ENCODE assay signal across 11 cellular contexts in the genomic region with DNA sequence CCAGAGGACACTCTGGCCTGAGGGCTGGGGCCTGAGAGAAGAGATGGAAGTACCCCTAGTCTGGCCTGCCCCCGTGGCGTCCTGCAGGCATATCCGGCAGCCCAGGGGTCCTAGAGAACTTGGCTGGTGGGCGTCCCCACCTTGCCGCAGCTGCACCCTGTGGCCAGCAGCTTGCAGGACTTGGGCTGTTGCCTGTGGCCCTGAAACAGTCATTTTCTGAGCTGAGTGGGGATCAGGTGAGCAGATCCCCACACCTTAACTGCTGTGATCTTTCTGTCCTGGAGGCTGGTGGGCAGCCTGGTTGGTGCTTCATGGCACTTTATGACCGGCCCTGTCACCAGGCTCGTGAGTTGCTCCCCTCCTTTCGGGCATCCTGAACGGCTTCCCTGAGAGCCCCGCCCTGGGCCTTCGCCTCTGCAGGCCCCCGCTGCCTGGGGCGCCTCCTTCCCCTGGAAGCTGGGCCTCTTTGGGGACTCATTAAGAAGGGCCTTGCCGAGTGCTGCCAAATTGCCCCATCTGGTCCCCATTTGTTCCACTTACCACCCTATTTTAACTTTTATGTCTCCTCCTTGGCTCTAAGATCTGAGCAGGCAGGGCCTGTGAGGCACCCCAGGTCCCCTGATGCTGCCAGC.
DNase-seq lines count a peak whose midpoint lies in the region; ATAC-seq and TF ChIP-seq lines count a peak whose summit lies in the region.
"Had no signal": no experiment of that assay in that cellular context is flagged by ENCODE, and none has a peak within 500 bp of the region (broad histone marks: within the 10 kb centered on the region; RNA-seq: fewer than 3 reads in every experiment).

No MANE protein-coding gene starts in this region.

- POLR2A ChIA-PET in AG04450 (lab: Yijun Ruan, JAX), result no interaction called here

- DNase-seq in AG04450 (ENCODE audit: low read depth, low spot score), result no peak
- no peak for DNase-seq in GM23338 (ENCODE audit: low spot score)
- DNase-seq in testis, result no peak
- DNase-seq: kidney glomerular epithelial cell, tibial artery had no signal

- H3K27ac Mint-ChIP-seq in GM23338, result peak overlapping the region; percentile 85; the same call in 1 of the 2 replicates
- peak overlapping the region; percentile 95 for H3K27ac Mint-ChIP-seq in activated T-helper 17 cell treated with anti-CD3 and anti-CD28 coated beads, Interleukin-2, amount 50 U/mL, for 72 hours

- peaks cover 7% of the 10 kb centered on the region; the same call in 1 of the 2 replicates for H4K20me1 ChIP-seq in GM23338 (replicated peaks; ENCODE audit: insufficient read depth)

- CTCF ChIA-PET in AG04450 (lab: Charles Lee), result interaction anchor here (2.0 kb wide), 1 partner anchor 10 kb away, joined by 11 read pairs; no protein-coding TSS in a partner anchor

- no peaks in the 10 kb centered on the region for H3K9me2 ChIP-seq in GM23338 (ENCODE audit: insufficient read depth)

- TF ChIP-seq POLR2A in testis (IDR thresholded peaks at IDR 0.05), result no peak

- H3K9me3 ChIP-seq in AG04450 (ENCODE audit: control insufficient read depth, insufficient read depth, low read length) (no peaks in the 10 kb centered on the region), mucosa of rectum (ENCODE audit: control insufficient read depth in 2 of 2, low read length in 2 of 2) (no peaks in the 10 kb centered on the region), testis (no peaks in the 10 kb centered on the region)
- H3K9me3 ChIP-seq: tibial artery had no signal

- 52 to 95% methylated on average over 5 to 14 of the region's 14 CpGs for WGBS in testis, 2 donors

- no peaks in the 10 kb centered on the region; the same call in 2 of the 3 replicates for H3K36me3 Mint-ChIP-seq in GM23338 (ENCODE audit: low read depth)
- H3K36me3 Mint-ChIP-seq in activated T-helper 17 cell treated with anti-CD3 and anti-CD28 coated beads, Interleukin-2, amount 50 U/mL, for 72 hours (ENCODE audit: low read depth), result peaks cover 43% of the 10 kb centered on the region

- H2AFZ ChIP-seq in GM23338, result no peak overlapping the region

- peaks cover 64% of the 10 kb centered on the region for H3K79me2 ChIP-seq in GM23338 (replicated peaks; ENCODE audit: insufficient read depth)

- H3K27ac ChIP-seq in AG04450 (ENCODE audit: low read depth, low read length) (peak overlapping the region; percentile 47), GM23338 (ENCODE audit: low read depth) (no peak overlapping the region), mucosa of rectum (ENCODE audit: low read depth in 2 of 2, low read length in 2 of 2) (peak overlapping the region; percentile 26 to 75), testis (no peak overlapping the region)
- H3K27ac ChIP-seq: tibial artery, VCaP had no signal

- H3K36me3 ChIP-seq in GM23338 (ENCODE audit: insufficient read depth) (no peaks in the 10 kb centered on the region), mucosa of rectum (ENCODE audit: control insufficient read depth in 2 of 2, insufficient read depth in 2 of 2, low read length in 2 of 2) (peaks cover 0 to 2% of the 10 kb centered on the region in 2 donors), testis (ENCODE audit: low read depth, missing control alignments) (no peaks in the 10 kb centered on the region)
- H3K36me3 ChIP-seq: tibial artery had no signal

- H3K27me3 ChIP-seq in AG04450 (ENCODE audit: control insufficient read depth, insufficient read depth, low read length) (no peaks in the 10 kb centered on the region), GM23338 (ENCODE audit: insufficient read depth) (no peaks in the 10 kb centered on the region), mucosa of rectum (ENCODE audit: control insufficient read depth in 2 of 2, insufficient read depth in 2 of 2, low read length in 2 of 2) (no peaks in the 10 kb centered on the region), testis (no peaks in the 10 kb centered on the region)
- H3K27me3 ChIP-seq: tibial artery had no signal

- H3K4me1 Mint-ChIP-seq in GM23338, result peaks cover 53% of the 10 kb centered on the region
- H3K4me1 Mint-ChIP-seq in activated T-helper 17 cell treated with anti-CD3 and anti-CD28 coated beads, Interleukin-2, amount 50 U/mL, for 72 hours, result peaks cover 66% of the 10 kb centered on the region

- H3K4me2 ChIP-seq in GM23338, result no peak overlapping the region

- ATAC-seq in GM23338 (no peak), HG02759 (IDR thresholded peaks at IDR 0.05; ENCODE audit: unreplicated experiment) (no peak), GM21390 (IDR thresholded peaks at IDR 0.05; ENCODE audit: unreplicated experiment) (no peak), GM21717 (IDR thresholded peaks at IDR 0.05; ENCODE audit: unreplicated experiment) (no peak)
- no peak for ATAC-seq in activated T-helper 17 cell treated with anti-CD3 and anti-CD28 coated beads, Interleukin-2, amount 50 U/mL, for 72 hours (replicated peaks)

- no peak overlapping the region for H3K9ac ChIP-seq in mucosa of rectum (ENCODE audit: low read depth in 1 of 2, low read length in 2 of 2)

- H3K4me3 Mint-ChIP-seq in GM23338, result no peak overlapping the region
- H3K4me3 Mint-ChIP-seq in activated T-helper 17 cell treated with anti-CD3 and anti-CD28 coated beads, Interleukin-2, amount 50 U/mL, for 72 hours, result peak overlapping the region; percentile 94

- intact Hi-C loops in testis (cut with DNase I; ENCODE audit: low total_unique reads), result no loop called here

- H3K4me1 ChIP-seq in GM23338 (ENCODE audit: insufficient read depth) (peaks cover 24% of the 10 kb centered on the region), mucosa of rectum (ENCODE audit: control insufficient read depth in 2 of 2, insufficient read depth in 2 of 2, low read length in 2 of 2) (peaks cover 55 to 72% of the 10 kb centered on the region in 2 donors), testis (peaks cover 71% of the 10 kb centered on the region)

- H3K9me3 Mint-ChIP-seq in GM23338, result no peaks in the 10 kb centered on the region
- no peaks in the 10 kb centered on the region for H3K9me3 Mint-ChIP-seq in activated T-helper 17 cell treated with anti-CD3 and anti-CD28 coated beads, Interleukin-2, amount 50 U/mL, for 72 hours

- TF ChIP-seq CTCF in AG04450 (IDR thresholded peaks at IDR 0.05; ENCODE audit: low read depth, low read length) (no peak), GM23338 (conservative IDR thresholded peaks at IDR 0.05; ENCODE audit: low read depth in 2 of 2) (no peak), testis (IDR thresholded peaks at IDR 0.05) (no peak)

- H3K4me3 ChIP-seq in AG04450 (ENCODE audit: low read depth, low read length) (no peak overlapping the region), GM23338 (no peak overlapping the region), mucosa of rectum (ENCODE audit: low read length in 2 of 2) (no peak overlapping the region), testis (no peak overlapping the region)
- H3K4me3 ChIP-seq: tibial artery had no signal

- H3F3A ChIP-seq in GM23338 (replicated peaks; ENCODE audit: low read depth), result no peaks in the 10 kb centered on the region

- H3K27me3 Mint-ChIP-seq in GM23338 (ENCODE audit: insufficient read depth, low read depth, poor library complexity), result peaks cover 13% of the 10 kb centered on the region
- H3K27me3 Mint-ChIP-seq in activated T-helper 17 cell treated with anti-CD3 and anti-CD28 coated beads, Interleukin-2, amount 50 U/mL, for 72 hours, result no peaks in the 10 kb centered on the region

TF ChIP-seq in GM23338, 12 proteins besides CTCF, POLR2A, EP300 and RAD21 (continues in another document):
- TF ChIP-seq, protein P1, sequence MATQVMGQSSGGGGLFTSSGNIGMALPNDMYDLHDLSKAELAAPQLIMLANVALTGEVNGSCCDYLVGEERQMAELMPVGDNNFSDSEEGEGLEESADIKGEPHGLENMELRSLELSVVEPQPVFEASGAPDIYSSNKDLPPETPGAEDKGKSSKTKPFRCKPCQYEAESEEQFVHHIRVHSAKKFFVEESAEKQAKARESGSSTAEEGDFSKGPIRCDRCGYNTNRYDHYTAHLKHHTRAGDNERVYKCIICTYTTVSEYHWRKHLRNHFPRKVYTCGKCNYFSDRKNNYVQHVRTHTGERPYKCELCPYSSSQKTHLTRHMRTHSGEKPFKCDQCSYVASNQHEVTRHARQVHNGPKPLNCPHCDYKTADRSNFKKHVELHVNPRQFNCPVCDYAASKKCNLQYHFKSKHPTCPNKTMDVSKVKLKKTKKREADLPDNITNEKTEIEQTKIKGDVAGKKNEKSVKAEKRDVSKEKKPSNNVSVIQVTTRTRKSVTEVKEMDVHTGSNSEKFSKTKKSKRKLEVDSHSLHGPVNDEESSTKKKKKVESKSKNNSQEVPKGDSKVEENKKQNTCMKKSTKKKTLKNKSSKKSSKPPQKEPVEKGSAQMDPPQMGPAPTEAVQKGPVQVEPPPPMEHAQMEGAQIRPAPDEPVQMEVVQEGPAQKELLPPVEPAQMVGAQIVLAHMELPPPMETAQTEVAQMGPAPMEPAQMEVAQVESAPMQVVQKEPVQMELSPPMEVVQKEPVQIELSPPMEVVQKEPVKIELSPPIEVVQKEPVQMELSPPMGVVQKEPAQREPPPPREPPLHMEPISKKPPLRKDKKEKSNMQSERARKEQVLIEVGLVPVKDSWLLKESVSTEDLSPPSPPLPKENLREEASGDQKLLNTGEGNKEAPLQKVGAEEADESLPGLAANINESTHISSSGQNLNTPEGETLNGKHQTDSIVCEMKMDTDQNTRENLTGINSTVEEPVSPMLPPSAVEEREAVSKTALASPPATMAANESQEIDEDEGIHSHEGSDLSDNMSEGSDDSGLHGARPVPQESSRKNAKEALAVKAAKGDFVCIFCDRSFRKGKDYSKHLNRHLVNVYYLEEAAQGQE (IDR thresholded peaks at IDR 0.05; ENCODE audit: unreplicated experiment), result no peak
- TF ChIP-seq EZH2 (IDR thresholded peaks at IDR 0.05; ENCODE audit: low read depth, unreplicated experiment) (no peak), EZH2phosphoT487 (IDR thresholded peaks at IDR 0.05; ENCODE audit: unreplicated experiment) (no peak), ZNF114 (CRISPR knock-in tag; IDR thresholded peaks at IDR 0.05) (no peak), POLR2AphosphoS5 (IDR thresholded peaks at IDR 0.05; ENCODE audit: low read depth) (no peak), CREB1 (CRISPR knock-in tag; IDR thresholded peaks at IDR 0.05; ENCODE audit: low read depth) (no peak), NANOG (IDR thresholded peaks at IDR 0.05; ENCODE audit: borderline replicate concordance) (no peak)
- TF ChIP-seq, protein P2, sequence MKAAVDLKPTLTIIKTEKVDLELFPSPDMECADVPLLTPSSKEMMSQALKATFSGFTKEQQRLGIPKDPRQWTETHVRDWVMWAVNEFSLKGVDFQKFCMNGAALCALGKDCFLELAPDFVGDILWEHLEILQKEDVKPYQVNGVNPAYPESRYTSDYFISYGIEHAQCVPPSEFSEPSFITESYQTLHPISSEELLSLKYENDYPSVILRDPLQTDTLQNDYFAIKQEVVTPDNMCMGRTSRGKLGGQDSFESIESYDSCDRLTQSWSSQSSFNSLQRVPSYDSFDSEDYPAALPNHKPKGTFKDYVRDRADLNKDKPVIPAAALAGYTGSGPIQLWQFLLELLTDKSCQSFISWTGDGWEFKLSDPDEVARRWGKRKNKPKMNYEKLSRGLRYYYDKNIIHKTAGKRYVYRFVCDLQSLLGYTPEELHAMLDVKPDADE (IDR thresholded peaks at IDR 0.05), result no peak

Comparison
In these comparisons a context has a peak if more than half of its experiments do, and no peak if none do; other contexts are left out.
1. H3K27ac ChIP-seq: peak in AG04450 (single experiment) and mucosa of rectum (2 of 2); none in GM23338 (single experiment) and testis (0 of 2).